ENCODE assay signal across 11 cellular contexts in the genomic region with DNA sequence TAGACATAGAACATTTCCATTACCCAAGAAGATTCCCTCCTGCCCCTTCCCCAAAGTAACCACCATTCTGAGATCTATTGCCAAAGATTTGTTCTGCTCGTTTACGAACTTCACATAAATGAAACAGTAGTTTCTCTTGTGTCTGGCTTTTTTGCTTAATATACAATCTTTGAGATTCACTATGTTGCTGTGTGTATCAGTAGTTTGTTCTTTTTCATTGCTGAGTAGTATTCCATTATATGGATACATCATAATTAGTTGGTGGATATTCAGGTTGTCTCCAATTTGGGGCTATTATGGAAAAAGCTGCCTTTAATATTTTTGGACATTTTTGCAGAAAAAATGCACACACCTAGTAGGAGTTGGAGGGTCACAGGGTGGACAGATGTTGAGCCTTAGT.
"Had no signal": no experiment of that assay in that cellular context is flagged by ENCODE, and none has a peak within 500 bp of the region (broad histone marks: within the 10 kb centered on the region; RNA-seq: fewer than 3 reads in every experiment).

No MANE protein-coding gene starts in this region.

- H3K27ac ChIP-seq: GM23248 had no signal

- DNase-seq: GOT3, H7, H9, HCEC 1CT, HFFc6 had no signal

- H3K4me1 ChIP-seq: HAP-1 had no signal

- H3K4me2 ChIP-seq: GM23338 had no signal

- H3K4me3 ChIP-seq: GM23248, GM23338, HAP-1 had no signal

- ATAC-seq: GM23338, HCT116 had no signal

- H3K9ac ChIP-seq: GM23248 had no signal

- H3K9me3 ChIP-seq: HAP-1 had no signal

- FAIRE-seq: H1, H54 had no signal

- H2AFZ ChIP-seq: GM23248, GM23338 had no signal

- H3K36me3 ChIP-seq: HAP-1 had no signal
